In the genomic region with DNA sequence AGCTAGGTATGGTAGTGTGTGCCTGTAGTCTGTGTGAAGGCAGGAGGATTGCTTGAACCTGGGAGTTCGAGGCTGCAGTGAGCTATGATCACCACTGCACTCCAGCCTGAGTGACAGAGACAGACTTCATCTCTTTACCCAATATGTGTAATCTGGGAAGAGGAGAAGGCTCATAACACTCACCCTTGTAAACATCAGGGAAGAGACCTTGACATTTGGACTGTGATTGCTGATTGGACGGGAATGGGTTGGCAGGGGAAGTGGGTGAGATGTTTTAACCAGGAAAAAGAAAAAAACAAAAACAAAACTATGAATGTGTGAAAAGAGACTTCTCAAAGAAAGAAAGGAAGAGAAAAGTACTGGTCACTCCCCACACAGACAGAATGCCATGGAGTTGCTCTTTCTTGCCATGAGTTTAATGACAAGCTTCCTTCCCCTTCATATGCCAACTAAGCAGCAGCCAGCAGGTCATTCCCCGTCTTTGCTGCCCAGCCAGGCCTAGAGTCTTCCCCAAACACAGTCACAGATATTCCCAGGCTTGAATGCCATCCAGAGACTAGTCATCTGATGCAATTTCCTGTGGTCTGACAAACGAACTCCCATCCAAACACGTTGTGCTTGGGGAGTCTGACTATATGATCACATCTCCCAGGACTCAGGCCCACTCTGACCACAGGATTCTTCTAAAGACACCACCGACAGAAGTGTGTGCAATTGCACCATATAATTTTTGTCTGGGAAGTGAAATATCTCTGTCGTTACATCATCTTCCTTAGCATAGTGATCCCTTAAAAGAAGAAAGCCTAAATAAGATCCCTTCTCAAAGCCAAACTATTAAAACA, we compare ENCODE assay signal across 9 cellular contexts. TPM values are rescaled to one million over a fixed set of nuclear protein-coding genes. Genes with fewer than 3 reads are reported as not detected.
DNase-seq lines count a peak whose midpoint lies in the region; TF ChIP-seq lines count a peak whose summit lies in the region.
"Had no signal": no experiment of that assay in that cellular context is flagged by ENCODE, and none has a peak within 500 bp of the region (broad histone marks: within the 10 kb centered on the region; RNA-seq: fewer than 3 reads in every experiment).

No MANE protein-coding gene starts in this region.

- H3K4me3 Mint-ChIP-seq in Calu3 (ENCODE audit: low read depth, unreplicated experiment) = no peak overlapping the region
- H3K4me3 Mint-ChIP-seq: memory B cell had no signal

- no peak overlapping the region for H3K4me3 ChIP-seq in mesodermal cell (ENCODE audit: extremely low read depth, insufficient read depth, low read length, poor library complexity, severe bottlenecking)
- H3K4me3 ChIP-seq in urinary bladder (ENCODE audit: low read depth, low read length) = no peak overlapping the region

- H3K9me3 ChIP-seq in mesodermal cell (ENCODE audit: control insufficient read depth, low read length) = peaks cover 3% of the 10 kb centered on the region

- H3K9me3 Mint-ChIP-seq in Calu3 (ENCODE audit: low read depth, unreplicated experiment) = no peaks in the 10 kb centered on the region
- H3K9me3 Mint-ChIP-seq: memory B cell had no signal

- H3K36me3 ChIP-seq in mesodermal cell (ENCODE audit: control insufficient read depth, insufficient read depth, low read length) (no peaks in the 10 kb centered on the region), urinary bladder (ENCODE audit: insufficient read depth) (no peaks in the 10 kb centered on the region)

- 59 to 63% methylated on average over 4 to 5 of the region's 7 CpGs for WGBS in mesodermal cell (ENCODE audit: insufficient coverage in 2 of 2), 2 experiments
- WGBS in urinary bladder = 42% methylated on average over 7 of the region's 7 CpGs

- intact Hi-C loops in Calu3 (cut with micrococcal nuclease; ENCODE audit: unreplicated experiment) = no loop called here

- TF ChIP-seq CTCF in Calu3 (IDR thresholded peaks at IDR 0.05; ENCODE audit: unreplicated experiment) = no peak

- H3K4me1 Mint-ChIP-seq in Calu3 (ENCODE audit: low read depth, unreplicated experiment) = peaks cover 25% of the 10 kb centered on the region

- no TSS peak for BruUV-seq in Calu3 (replicated peaks; lab: Mats Ljungman, UMichigan)

- H3K27ac ChIP-seq in mesodermal cell (ENCODE audit: low read depth, low read length, severe bottlenecking) = peak overlapping the region; percentile 82
- H3K27ac ChIP-seq in urinary bladder (ENCODE audit: low read depth) = peak overlapping the region; percentile 40

- peaks cover 13% of the 10 kb centered on the region for H3K4me1 ChIP-seq in mesodermal cell (ENCODE audit: control insufficient read depth, insufficient read depth, low read length, poor library complexity, severe bottlenecking)
- no peaks in the 10 kb centered on the region for H3K4me1 ChIP-seq in urinary bladder (ENCODE audit: insufficient read depth)

- CTCF ChIA-PET in Calu3 (lab: Charles Lee) = no interaction called here

- H3K27me3 Mint-ChIP-seq in Calu3 (ENCODE audit: unreplicated experiment) = no peaks in the 10 kb centered on the region

- peaks cover 15% of the 10 kb centered on the region for H3K36me3 Mint-ChIP-seq in Calu3 (ENCODE audit: insufficient read depth, unreplicated experiment)

- peak overlapping the region; percentile 73 for H3K27ac Mint-ChIP-seq in Calu3 (ENCODE audit: unreplicated experiment)
- H3K27ac Mint-ChIP-seq: memory B cell had no signal

- DNase-seq in Calu3 = no peak
- peak; percentile 95 for DNase-seq in dermis blood vessel endothelial cell
- DNase-seq in NCI-H146 (lab: John Stamatoyannopoulos, UW) = no peak
- no peak for DNase-seq in DMS 273 treated with DMSO at 0.1 percent for 48 hours (lab: John Stamatoyannopoulos, UW)
- DNase-seq in NCI-H1105 (lab: John Stamatoyannopoulos, UW) = no peak

TF ChIP-seq in PFSK-1, 5 proteins besides CTCF, POLR2A, EP300 and RAD21:
- TF ChIP-seq POLR2AphosphoS5 (IDR thresholded peaks at IDR 0.05; ENCODE audit: low read depth, low read length) (peak; percentile 31; the same call in 1 of the 2 replicates), REST (IDR thresholded peaks at IDR 0.05; ENCODE audit: insufficient read depth in 1 of 2, low read depth in 2 of 2, low read length in 2 of 2) (no peak)

RNA-seq across cellular contexts. Expression of gene XAF1, which starts 3.6 kb away (rescaled TPM):
- total RNA-seq in Calu3 (2022) (57.1 and 168 TPM in 2 replicates), dermis blood vessel endothelial cell (9.8 and 13.3 TPM in 2 replicates), urinary bladder (90.9 TPM)
- 1.8 TPM for polyA plus RNA-seq in PFSK-1 (2012; ENCODE audit: insufficient read length, low read depth)
- polyA plus RNA-seq in mesodermal cell (2013, experiment 1 of 2) = 0.29 TPM
- 0.56 TPM for polyA plus RNA-seq in mesodermal cell (2013, experiment 2 of 2)
- polyA plus RNA-seq in urinary bladder = 30.2 TPM

RNA-seq across cellular contexts. Expression of gene FBXO39, which starts 23.7 kb away (rescaled TPM):
- total RNA-seq in Calu3 (2022) (0.59 and 1.5 TPM in 2 replicates), dermis blood vessel endothelial cell (3.7 and 4.3 TPM in 2 replicates), urinary bladder (0.90 TPM)
- polyA plus RNA-seq in PFSK-1 (2012; ENCODE audit: insufficient read length, low read depth) = 1.5 TPM
- not detected for polyA plus RNA-seq in mesodermal cell (2013, experiment 1 of 2)
- polyA plus RNA-seq in mesodermal cell (2013, experiment 2 of 2) = not detected
- polyA plus RNA-seq in urinary bladder = 0.56 TPM

RNA-seq across cellular contexts. Expression of gene SLC13A5, which starts 39.1 kb away (rescaled TPM):
- 0.71 and 3.1 TPM in 2 replicates for total RNA-seq in Calu3 (2022)
- polyA plus RNA-seq in PFSK-1 (2012; ENCODE audit: insufficient read length, low read depth) = not detected
- not detected in 2 replicates for total RNA-seq in dermis blood vessel endothelial cell
- 0.33 TPM for polyA plus RNA-seq in mesodermal cell (2013, experiment 1 of 2)
- polyA plus RNA-seq in mesodermal cell (2013, experiment 2 of 2) = 0.15 TPM
- not detected for total RNA-seq in urinary bladder
- 0.10 TPM for polyA plus RNA-seq in urinary bladder
